In the genomic region with DNA sequence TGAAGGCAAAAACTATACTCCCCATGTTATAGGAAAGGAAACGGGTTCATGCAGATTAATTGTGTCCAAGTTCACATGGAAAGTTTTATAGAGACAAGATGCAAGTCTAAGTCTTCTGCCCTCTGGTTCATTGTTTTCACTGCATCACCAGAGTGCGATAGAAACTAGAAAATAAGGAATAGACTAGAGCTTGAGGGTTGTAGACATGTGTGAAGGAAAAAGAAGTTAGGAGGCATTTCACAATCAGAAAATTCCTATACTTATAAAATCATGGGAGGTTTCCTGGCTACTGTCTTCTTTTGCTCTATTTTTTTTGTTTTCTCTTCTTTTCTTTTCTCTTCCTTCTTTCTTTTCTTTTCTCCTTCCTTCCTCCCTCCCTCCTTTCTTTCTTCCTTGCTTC, we compare ENCODE assay signal across 27 cellular contexts.
"Had no signal": no experiment of that assay in that cellular context is flagged by ENCODE, and none has a peak within 500 bp of the region (broad histone marks: within the 10 kb centered on the region; RNA-seq: fewer than 3 reads in every experiment).

No MANE protein-coding gene starts in this region.

- H3K27ac ChIP-seq: stomach, suprapubic skin, testis, thoracic aorta, thyroid gland, tibial artery, tibial nerve, transverse colon, upper lobe of left lung, upper lobe of right lung, uterus, vagina had no signal

- DNase-seq: stimulated activated CD4-positive, alpha-beta T cell treated with anti-CD3 and anti-CD28 coated beads, Interleukin-2, amount 100 ng/mL, for 48 hours; stimulated activated CD4-positive, alpha-beta T cell treated with anti-CD3 and anti-CD28 coated beads, Interleukin-4, amount 100 ng/mL, for 1 hour; stimulated activated CD4-positive, alpha-beta T cell treated with anti-CD3 and anti-CD28 coated beads, Interleukin-4, amount 100 ng/mL, for 24 hours; stimulated activated CD4-positive, alpha-beta T cell treated with anti-CD3 and anti-CD28 coated beads, Interleukin-4, amount 100 ng/mL, for 4 hours; stimulated activated CD8-positive, alpha-beta memory T cell treated with anti-CD3 and anti-CD28 coated beads, Interleukin-4, amount 100 ng/mL, for 48 hours; stimulated activated naive B cell treated with anti-CD40 and anti-IgM and Interleukin-4, amounts not matched to agents 10 μg/mL and 1 μg/mL and 100 μg/mL, for 72 hours; stimulated activated naive CD4-positive, alpha-beta T cell; stimulated activated naive CD4-positive, alpha-beta T cell treated with Interleukin-2 at 50 U/mL for 16 hours; stimulated activated naive CD8-positive, alpha-beta T cell treated with anti-CD3 and anti-CD28 coated beads, Interleukin-15, amount 100 ng/mL, for 72 hours; stimulated activated naive CD8-positive, alpha-beta T cell treated with anti-CD3 and anti-CD28 coated beads, Interleukin-15, Interleukin-2, amounts not matched to agents 100 U/mL and 50 U/mL, for 24 hours; stomach; substantia nigra; testis; thyroid gland; tibial artery; transverse colon; trophoblast cell; upper lobe of left lung; upper lobe of right lung; uterus had no signal

- H3K27me3 ChIP-seq: stomach, suprapubic skin, testis, thyroid gland, tibial artery, tibial nerve, transverse colon, upper lobe of left lung, upper lobe of right lung, uterus, vagina had no signal

- H3K4me1 ChIP-seq: stomach, suprapubic skin, testis, thyroid gland, tibial artery, tibial nerve, transverse colon, upper lobe of left lung, upper lobe of right lung, uterus, vagina had no signal

- H3K4me3 ChIP-seq: stomach, suprapubic skin, testis, thoracic aorta, thyroid gland, tibial artery, tibial nerve, transverse colon, upper lobe of left lung, upper lobe of right lung, uterus, vagina had no signal

- ATAC-seq: stimulated activated effector memory CD8-positive, alpha-beta T cell treated with anti-CD3 and anti-CD28 coated beads, Interleukin-12 subunit alpha, Interleukin-12 subunit beta, amount 100 ng/mL, for 72 hours; stimulated activated memory B cell treated with anti-CD40 and anti-IgM and Interleukin-4, amounts not matched to agents 10 μg/mL and 1 μg/mL and 100 μg/mL, for 72 hours; stimulated activated naive B cell treated with anti-CD40 and anti-IgM and Interleukin-4, amounts not matched to agents 10 μg/mL and 1 μg/mL and 100 μg/mL, for 72 hours; stimulated activated naive CD8-positive, alpha-beta T cell treated with anti-CD3 and anti-CD28 coated beads, Interleukin-15, amount 100 ng/mL, for 72 hours; stimulated activated naive CD8-positive, alpha-beta T cell treated with anti-CD3 and anti-CD28 coated beads, Interleukin-15, Interleukin-2, amounts not matched to agents 100 U/mL and 50 U/mL, for 24 hours; upper lobe of right lung had no signal

- FAIRE-seq: urothelium cell line had no signal

- H3K9me3 ChIP-seq: stomach, suprapubic skin, testis, thoracic aorta, thyroid gland, tibial artery, tibial nerve, transverse colon, upper lobe of left lung, upper lobe of right lung, uterus, vagina had no signal

- H3K36me3 ChIP-seq: stomach, thoracic aorta, thyroid gland, transverse colon, upper lobe of left lung, upper lobe of right lung, uterus had no signal
